Comparison of ENCODE assay signal across 8 cellular contexts in genomic region chr17:46652024-46652643, GRCh38.
DNase-seq lines count a peak whose midpoint lies in the region; ATAC-seq, FAIRE-seq and TF ChIP-seq lines count a peak whose summit lies in the region.
"Not testable (repeated sequence)": the region's sequence is repeated elsewhere in the genome, so short reads cannot be mapped to it uniquely, and the experiment has no call there.

No MANE protein-coding gene starts in this region.

- not testable (repeated sequence) for TF ChIP-seq POLR2A in GM12892 (IDR thresholded peaks at IDR 0.05; ENCODE audit: low read depth, low read length)

- H3K4me1 Mint-ChIP-seq in naive B cell, result not testable (repeated sequence)

- H3K4me1 ChIP-seq in RWPE2 (ENCODE audit: insufficient read depth, poor library complexity, severe bottlenecking), result not testable (repeated sequence)

- not testable (repeated sequence) for H3K27me3 Mint-ChIP-seq in naive B cell

- not testable (repeated sequence) for DNase-seq in GM12892 (ENCODE audit: insufficient read length); RWPE2 (ENCODE audit: low spot score); left ventricle myocardium superior; naive B cell; urothelium cell line (ENCODE audit: low spot score)

- H3K27me3 ChIP-seq in RWPE2 (ENCODE audit: insufficient read depth, poor library complexity, severe bottlenecking), result not testable (repeated sequence)

- H3K36me3 Mint-ChIP-seq in naive B cell, result not testable (repeated sequence)

- not testable (repeated sequence) for H3K9me3 Mint-ChIP-seq in naive B cell

- H3K9me3 ChIP-seq in RWPE2 (ENCODE audit: severe bottlenecking), result not testable (repeated sequence)

- ATAC-seq in GM19452 (IDR thresholded peaks at IDR 0.05; ENCODE audit: unreplicated experiment) (peak; percentile 53), HG03135 (IDR thresholded peaks at IDR 0.05; ENCODE audit: unreplicated experiment) (peak; percentile 62), RWPE2 (ENCODE audit: low read depth) (peak; percentile 38; the same call in 1 of the 3 replicates), esophagus mucosa (peak; percentile 94), left ventricle myocardium superior (peak; percentile 96), naive B cell (ENCODE audit: low read depth in 2 of 2) (peak; percentile 98 to 99)

- intact Hi-C loops in left ventricle myocardium superior (cut with micrococcal nuclease), result not testable (repeated sequence)

- TF ChIP-seq CTCF in RWPE2 (IDR thresholded peaks at IDR 0.05; ENCODE audit: poor library complexity, severe bottlenecking), result not testable (repeated sequence)

- not testable (repeated sequence) for H3K36me3 ChIP-seq in RWPE2 (ENCODE audit: low read depth)

- H3K27ac ChIP-seq in RWPE2 (ENCODE audit: poor library complexity, severe bottlenecking), result not testable (repeated sequence)

- H3K4me3 Mint-ChIP-seq in naive B cell, result not testable (repeated sequence)

- FAIRE-seq in GM12892 (lab: Jason Lieb, UNC) (peak; percentile 96), urothelium cell line (lab: Jason Lieb, UNC) (peak; percentile 35)

- H3K4me3 ChIP-seq in RWPE2 (ENCODE audit: severe bottlenecking), result not testable (repeated sequence)

- H3K27ac Mint-ChIP-seq in naive B cell, result not testable (repeated sequence)

Comparison
In these comparisons a context has a peak if more than half of its experiments do, and no peak if none do; other contexts are left out.
1. ATAC-seq: peak in every context shown above with its lines; median percentile 98 in naive B cell; 96 in left ventricle myocardium superior; 94 in esophagus mucosa; 62 in HG03135; 53 in GM19452; 38 in RWPE2.